18 cellular contexts compared by ENCODE assay signal in genomic region chr1:112253366-112253765, GRCh38.
"Had no signal": no experiment of that assay in that cellular context is flagged by ENCODE, and none has a peak within 500 bp of the region (broad histone marks: within the 10 kb centered on the region; RNA-seq: fewer than 3 reads in every experiment).

No MANE protein-coding gene starts in this region.

- H3K36me3 ChIP-seq: heart right ventricle, right lobe of liver, stomach, thoracic aorta, transverse colon had no signal

- H3K4me1 ChIP-seq: psoas muscle, right lobe of liver, stomach, transverse colon had no signal

- H3K4me3 ChIP-seq: heart right ventricle, psoas muscle, right lobe of liver, skin epidermis, stomach, thoracic aorta, transverse colon had no signal

- FAIRE-seq: endometrium, frontal cortex had no signal

- H3K9me3 ChIP-seq: heart right ventricle, psoas muscle, right lobe of liver, stomach, thoracic aorta, transverse colon had no signal

- H3K27me3 ChIP-seq: heart right ventricle, right lobe of liver, transverse colon had no signal

- DNase-seq: effector memory CD4-positive, alpha-beta T cell; heart right ventricle; islet precursor cell; naive B cell; psoas muscle; retina; right lobe of liver; stimulated activated CD4-positive, alpha-beta T cell treated with anti-CD3 and anti-CD28 coated beads, Interleukin-12 subunit alpha, Interleukin-12 subunit beta, amount 100 ng/mL, for 4 hours; stimulated activated naive CD4-positive, alpha-beta T cell; stomach; substantia nigra; transverse colon had no signal

- H3K27ac Mint-ChIP-seq: mesothelial cell of epicardium, nephron had no signal

- H3K36me3 Mint-ChIP-seq: mesothelial cell of epicardium, naive B cell had no signal

- H3K9me3 Mint-ChIP-seq: mesothelial cell of epicardium, naive B cell, nephron had no signal

- H3K4me3 Mint-ChIP-seq: mesothelial cell of epicardium, naive B cell, nephron had no signal

- H3K4me1 Mint-ChIP-seq: naive B cell had no signal

- H3K27ac ChIP-seq: heart right ventricle, psoas muscle, right lobe of liver, skin epidermis, stomach, thoracic aorta, transverse colon had no signal
